19 cellular contexts compared by ENCODE assay signal in the genomic region with DNA sequence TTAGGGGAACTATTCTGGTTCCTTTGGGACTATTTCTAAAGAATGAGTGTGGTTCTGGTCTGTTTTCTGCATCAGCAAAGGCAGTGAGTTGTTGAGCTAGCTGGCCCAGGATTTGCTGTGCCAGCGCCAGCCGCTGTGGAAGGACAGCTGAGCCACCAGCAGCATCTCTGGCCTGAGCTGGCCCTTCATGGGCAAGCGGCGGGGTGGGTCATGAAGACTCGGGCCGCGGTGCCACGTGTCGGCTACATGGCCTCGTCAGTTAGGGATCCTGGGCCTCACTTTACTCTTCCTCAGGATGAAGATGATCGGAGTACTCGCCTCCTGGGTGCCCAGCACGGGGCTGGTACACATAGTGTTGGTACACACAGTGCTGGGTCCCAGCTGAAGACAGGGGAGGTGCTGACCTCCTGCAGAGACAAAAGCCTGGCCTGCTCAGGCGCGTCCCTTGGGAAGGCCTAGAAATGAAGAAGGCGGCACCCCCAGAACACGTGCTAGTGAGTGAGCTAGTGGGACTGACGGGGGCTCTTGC. TPM values are rescaled to one million over a fixed set of nuclear protein-coding genes. Genes with fewer than 3 reads are reported as not detected.
A peak's percentile ranks its signal among the peaks of the same experiment; 100 is the strongest.
DNase-seq lines count a peak whose midpoint lies in the region; ATAC-seq and TF ChIP-seq lines count a peak whose summit lies in the region.
"Had no signal": no experiment of that assay in that cellular context is flagged by ENCODE, and none has a peak within 500 bp of the region (broad histone marks: within the 10 kb centered on the region; RNA-seq: fewer than 3 reads in every experiment).

No MANE protein-coding gene starts in this region.

- H3K27ac ChIP-seq in HEK293 (ENCODE audit: extremely low read depth, low read depth, low read length) (no peak overlapping the region), RWPE1 (peak overlapping the region; percentile 99), dorsolateral prefrontal cortex (peak overlapping the region in 40 of 59 donors; percentile 1 to 79 (median 43)), trophoblast cell (ENCODE audit: low read depth, low read length) (no peak overlapping the region), WERI-Rb-1 (no peak overlapping the region)
- H3K27ac ChIP-seq: HL-60 had no signal

- H4K8ac ChIP-seq in trophoblast cell (ENCODE audit: low read depth, low read length): no peak overlapping the region

- no peaks in the 10 kb centered on the region for H3K27me3 ChIP-seq in dorsolateral prefrontal cortex
- H3K27me3 ChIP-seq in trophoblast cell (ENCODE audit: insufficient read depth, low read length): no peaks in the 10 kb centered on the region
- no peaks in the 10 kb centered on the region for H3K27me3 ChIP-seq in WERI-Rb-1 (ENCODE audit: insufficient read depth, low read depth, severe bottlenecking)

- no peak overlapping the region for H3K4me2 ChIP-seq in trophoblast cell (ENCODE audit: low read length)
- H3K4me2 ChIP-seq: A549 had no signal

- TF ChIP-seq CTCF in HEK293 (tag by site-specific recombination; IDR thresholded peaks at IDR 0.05) (no peak), RWPE1 (conservative IDR thresholded peaks at IDR 0.05; ENCODE audit: low read depth) (no peak), dorsolateral prefrontal cortex (IDR thresholded peaks at IDR 0.05 in 54 of 56, conservative IDR thresholded peaks at IDR 0.05 in 2 of 56; ENCODE audit: low read depth in 1 of 56, partially characterized antibody in 56 of 56) (no peak), WERI-Rb-1 (IDR thresholded peaks at IDR 0.05; ENCODE audit: low read depth, low read length) (no peak)

- H3K36me3 ChIP-seq in HEK293 (ENCODE audit: control insufficient read depth in 2 of 2, insufficient read depth in 1 of 2, low read length in 2 of 2): peaks cover 20 to 95% of the 10 kb centered on the region in 2 experiments
- peaks cover 62 to 71% of the 10 kb centered on the region in 2 experiments for H3K36me3 ChIP-seq in trophoblast cell (ENCODE audit: control insufficient read depth in 1 of 2, insufficient read depth in 2 of 2, low read length in 2 of 2)
- peaks cover 98% of the 10 kb centered on the region for H3K36me3 ChIP-seq in WERI-Rb-1

- H4K12ac ChIP-seq in trophoblast cell (ENCODE audit: low read depth, low read length): peak overlapping the region; percentile 22

- H4K91ac ChIP-seq in trophoblast cell (ENCODE audit: low read depth, low read length): no peak overlapping the region

- peak overlapping the region; percentile 29 for H3K18ac ChIP-seq in trophoblast cell (ENCODE audit: low read length)

- peaks cover 2% of the 10 kb centered on the region for H3K79me2 ChIP-seq in trophoblast cell (ENCODE audit: control insufficient read depth, insufficient read depth, low read length, poor library complexity)

- DNase-seq in RWPE1 (ENCODE audit: low spot score) (no peak), dorsolateral prefrontal cortex (no peak), trophoblast cell (no peak), WERI-Rb-1 (no peak)
- DNase-seq: CD8-positive, alpha-beta memory T cell; DMS 273 treated with DMSO at 0.1 percent for 48 hours; DMS79; GOT3; H9; IMR-90; KBM-7 had no signal

- H3K4me3 ChIP-seq in HEK293 (ENCODE audit: low read depth, low read length): no peak overlapping the region
- H3K4me3 ChIP-seq in dorsolateral prefrontal cortex: no peak overlapping the region
- no peak overlapping the region for H3K4me3 ChIP-seq in trophoblast cell (ENCODE audit: low read depth, low read length)
- no peak overlapping the region for H3K4me3 ChIP-seq in WERI-Rb-1 (ENCODE audit: low read depth, low read length)
- H3K4me3 ChIP-seq: A549, GM12878 had no signal

- no peaks in the 10 kb centered on the region for H3K9me3 ChIP-seq in HEK293 (ENCODE audit: control insufficient read depth, insufficient read depth, low read depth, low read length)
- H3K9me3 ChIP-seq in trophoblast cell (ENCODE audit: insufficient read depth, low read depth, low read length): peaks cover 4% of the 10 kb centered on the region
- no peaks in the 10 kb centered on the region for H3K9me3 ChIP-seq in WERI-Rb-1 (ENCODE audit: severe bottlenecking)
- H3K9me3 ChIP-seq: A549 had no signal

- no peak overlapping the region for H3K4ac ChIP-seq in trophoblast cell (ENCODE audit: low read depth, low read length)

- intact Hi-C loops in dorsolateral prefrontal cortex (cut with DNase I): no loop called here

- no peak overlapping the region for H2AK5ac ChIP-seq in trophoblast cell (ENCODE audit: low read length)

- POLR2A ChIA-PET in HEK293 (lab: Yijun Ruan, JAX) (interaction anchor here (0.5 to 2.1 kb wide), 3 partner anchors 14 to 215 kb away, joined by 3 to 5 read pairs (median 4); no protein-coding TSS in a partner anchor), RWPE1 (lab: Yijun Ruan, JAX; ENCODE audit: low non-redundant PET) (no interaction called here)

- peaks cover 27% of the 10 kb centered on the region for H3K79me1 ChIP-seq in trophoblast cell (ENCODE audit: low read length)

- CTCF ChIA-PET in HEK293 (lab: Yijun Ruan, JAX): interaction anchor here (1.9 to 7.8 kb wide), 2 partner anchors 10 to 31 kb away, joined by 5 to 69 read pairs; no protein-coding TSS in a partner anchor
- CTCF ChIA-PET in RWPE1 (lab: Yijun Ruan, JAX): no interaction called here

- no peak overlapping the region for H2BK120ac ChIP-seq in trophoblast cell (ENCODE audit: insufficient read depth, low read length, poor library complexity)

- WGBS in trophoblast cell (ENCODE audit: extremely low coverage, insufficient coverage, insufficient read length): no CpG with 5 or more reads among the region's 18 CpGs

- H3K4me1 ChIP-seq in HEK293 (ENCODE audit: control insufficient read depth, insufficient read depth, low read length) (peaks cover 29% of the 10 kb centered on the region), trophoblast cell (ENCODE audit: control insufficient read depth in 1 of 2, insufficient read depth in 2 of 2, low read length in 2 of 2) (peaks cover 29 to 40% of the 10 kb centered on the region in 2 experiments)

- no peak for ATAC-seq in GM21447 (IDR thresholded peaks at IDR 0.05; ENCODE audit: unreplicated experiment)
- ATAC-seq in HG02840 (IDR thresholded peaks at IDR 0.05; ENCODE audit: low FRiP score, unreplicated experiment): no peak
- ATAC-seq in GM19397 (IDR thresholded peaks at IDR 0.05; ENCODE audit: unreplicated experiment): no peak
- ATAC-seq: A549, GM12878 had no signal

- no peak overlapping the region for H3K23ac ChIP-seq in trophoblast cell (ENCODE audit: low read length)

- no peak overlapping the region for H3K9ac ChIP-seq in trophoblast cell (ENCODE audit: low read length)

- H2AFZ ChIP-seq in trophoblast cell (ENCODE audit: insufficient read depth, low read length, poor library complexity): no peak overlapping the region

- no peak overlapping the region for H2BK5ac ChIP-seq in trophoblast cell (ENCODE audit: low read depth, low read length, poor library complexity)

- H2BK12ac ChIP-seq in trophoblast cell (ENCODE audit: low read length): no peak overlapping the region

- H3K14ac ChIP-seq in trophoblast cell (ENCODE audit: low read length): no peak overlapping the region

TF ChIP-seq in HEK293, 187 proteins besides CTCF, POLR2A, EP300 and RAD21:
- TF ChIP-seq ZNF280D (tag by site-specific recombination; IDR thresholded peaks at IDR 0.05) (no peak), SALL2 (tag by site-specific recombination; IDR thresholded peaks at IDR 0.05; ENCODE audit: borderline replicate concordance) (no peak), GLIS1 (tag by site-specific recombination; IDR thresholded peaks at IDR 0.05) (peak; percentile 51)

RNA-seq across cellular contexts. Expression of gene FAAP100, which starts 17.9 kb away (rescaled TPM):
- total RNA-seq in dorsolateral prefrontal cortex: 10 to 100 TPM; 11.9 to 29.9 (median 19.3) TPM
- 11.4 and 11.6 TPM in 2 replicates for polyA plus RNA-seq in trophoblast cell (2013)

RNA-seq across cellular contexts. Expression of gene FSCN2, which starts 41.9 kb away (rescaled TPM):
- total RNA-seq in dorsolateral prefrontal cortex: 1 to 10 TPM in 111 of 120 experiments, under 1 TPM in 9; 0.52 to 5.1 (median 2.0) TPM
- 0.42 and 0.76 TPM in 2 replicates for polyA plus RNA-seq in trophoblast cell (2013)
- polyA plus RNA-seq: CD14-positive monocyte; CD8-positive, alpha-beta memory T cell had no signal

RNA-seq across cellular contexts. Expression of gene ACTG1, which starts 57.5 kb away (rescaled TPM):
- total RNA-seq in dorsolateral prefrontal cortex: 1,000 to 10,000 TPM in 85 of 120 experiments, 100 to 1,000 TPM in 35; 558 to 1,589 (median 1,117) TPM
- polyA plus RNA-seq in trophoblast cell (2013): 7,950 and 8,000 TPM in 2 replicates

Comparison
In these comparisons a context has a peak if more than half of its experiments do, and no peak if none do; other contexts are left out.
1. H3K27ac ChIP-seq: peak in RWPE1 (single experiment) and dorsolateral prefrontal cortex (40 of 59); none in HEK293 (single experiment), trophoblast cell (single experiment) and WERI-Rb-1 (single experiment).